15 cellular contexts compared by ENCODE assay signal in genomic region chr22:32847067-32847491, GRCh38. TPM values are rescaled to one million over a fixed set of nuclear protein-coding genes. Genes with fewer than 3 reads are reported as not detected.
DNase-seq lines count a peak whose midpoint lies in the region; ATAC-seq and TF ChIP-seq lines count a peak whose summit lies in the region.
"Had no signal": no experiment of that assay in that cellular context is flagged by ENCODE, and none has a peak within 500 bp of the region (broad histone marks: within the 10 kb centered on the region; RNA-seq: fewer than 3 reads in every experiment).

No MANE protein-coding gene starts in this region.

- intact Hi-C loops in upper lobe of right lung (cut with DNase I) (no loop called here), Calu3 (cut with micrococcal nuclease; ENCODE audit: unreplicated experiment) (no loop called here)

- H3K36me3 Mint-ChIP-seq in neural crest cell (ENCODE audit: low read depth), result no peaks in the 10 kb centered on the region
- no peaks in the 10 kb centered on the region for H3K36me3 Mint-ChIP-seq in Calu3 (ENCODE audit: insufficient read depth, unreplicated experiment)

- H3K4me1 Mint-ChIP-seq in neural crest cell, result no peaks in the 10 kb centered on the region
- no peaks in the 10 kb centered on the region for H3K4me1 Mint-ChIP-seq in Calu3 (ENCODE audit: low read depth, unreplicated experiment)

- peak overlapping the region; percentile 7 for H3K27ac Mint-ChIP-seq in neural crest cell (ENCODE audit: unreplicated experiment)
- H3K27ac Mint-ChIP-seq in Calu3 (ENCODE audit: unreplicated experiment), result no peak overlapping the region

- BruUV-seq in Calu3 (replicated peaks; lab: Mats Ljungman, UMichigan), result no TSS peak

- no peak overlapping the region for H3K4me3 ChIP-seq in upper lobe of right lung

- peak overlapping the region; percentile 4 for H3K27ac ChIP-seq in upper lobe of right lung

- peaks cover 72% of the 10 kb centered on the region for H3K4me1 ChIP-seq in upper lobe of right lung

- TF ChIP-seq CTCF in neural crest cell (conservative IDR thresholded peaks at IDR 0.05) (no peak), upper lobe of right lung (IDR thresholded peaks at IDR 0.05) (no peak), Calu3 (IDR thresholded peaks at IDR 0.05; ENCODE audit: unreplicated experiment) (no peak)

- no peaks in the 10 kb centered on the region for H3K27me3 Mint-ChIP-seq in neural crest cell (ENCODE audit: low read depth)
- peaks cover 32% of the 10 kb centered on the region for H3K27me3 Mint-ChIP-seq in Calu3 (ENCODE audit: unreplicated experiment)

- peak; percentile 82 for DNase-seq in NCI-H2171 treated with DMSO at 0.1 percent for 48 hours (lab: John Stamatoyannopoulos, UW)
- DNase-seq in neural crest cell (ENCODE audit: low read depth, low spot score), result no peak
- DNase-seq in upper lobe of right lung, result no peak
- DNase-seq in Calu3, result no peak
- DNase-seq in mucosa of gallbladder (ENCODE audit: low spot score), result no peak
- DNase-seq: activated CD8-positive, alpha-beta memory T cell treated with anti-CD3 and anti-CD28 coated beads, Interleukin-2, amount 50 U/mL, for 4 hours; activated naive CD4-positive, alpha-beta T cell treated with anti-CD3 and anti-CD28 coated beads, Interleukin-2, amount 50 U/mL, for 16 hours; erythroblast; KBM-7; NCI-H510A treated with DMSO at 0.1 percent for 48 hours; stimulated activated naive CD4-positive, alpha-beta T cell treated with Interleukin-2 at 50 U/mL for 16 hours; T-helper 1 cell had no signal

- H3K9me3 ChIP-seq in upper lobe of right lung, result no peaks in the 10 kb centered on the region

- CTCF ChIA-PET in Calu3 (lab: Charles Lee), result interaction anchor here (1.0 kb wide), 1 partner anchor 15 kb away, joined by 3 read pairs; no protein-coding TSS in a partner anchor

- H3K4me3 Mint-ChIP-seq in neural crest cell (no peak overlapping the region), Calu3 (ENCODE audit: low read depth, unreplicated experiment) (no peak overlapping the region)

- peaks cover 43% of the 10 kb centered on the region for H3K36me3 ChIP-seq in upper lobe of right lung

- H3K27me3 ChIP-seq in upper lobe of right lung, result no peaks in the 10 kb centered on the region

- ATAC-seq in esophagus mucosa, result peak; percentile 84
- no peak for ATAC-seq in upper lobe of right lung
- no peak for ATAC-seq in GM18909 (IDR thresholded peaks at IDR 0.05; ENCODE audit: poor library complexity, unreplicated experiment)
- ATAC-seq: left lobe of liver had no signal

- no peaks in the 10 kb centered on the region for H3K9me3 Mint-ChIP-seq in neural crest cell
- H3K9me3 Mint-ChIP-seq in Calu3 (ENCODE audit: low read depth, unreplicated experiment), result no peaks in the 10 kb centered on the region

RNA-seq across cellular contexts. Expression of gene TIMP3, which starts 45.6 kb away (rescaled TPM):
- total RNA-seq in esophagus mucosa (20.1 TPM), neural crest cell (20.7 and 21.6 TPM in 2 replicates), upper lobe of right lung (749 TPM), Calu3 (2022) (9.1 and 12.3 TPM in 2 replicates), mucosa of gallbladder (180 TPM)
